8 cellular contexts compared by ENCODE assay signal in the genomic region with DNA sequence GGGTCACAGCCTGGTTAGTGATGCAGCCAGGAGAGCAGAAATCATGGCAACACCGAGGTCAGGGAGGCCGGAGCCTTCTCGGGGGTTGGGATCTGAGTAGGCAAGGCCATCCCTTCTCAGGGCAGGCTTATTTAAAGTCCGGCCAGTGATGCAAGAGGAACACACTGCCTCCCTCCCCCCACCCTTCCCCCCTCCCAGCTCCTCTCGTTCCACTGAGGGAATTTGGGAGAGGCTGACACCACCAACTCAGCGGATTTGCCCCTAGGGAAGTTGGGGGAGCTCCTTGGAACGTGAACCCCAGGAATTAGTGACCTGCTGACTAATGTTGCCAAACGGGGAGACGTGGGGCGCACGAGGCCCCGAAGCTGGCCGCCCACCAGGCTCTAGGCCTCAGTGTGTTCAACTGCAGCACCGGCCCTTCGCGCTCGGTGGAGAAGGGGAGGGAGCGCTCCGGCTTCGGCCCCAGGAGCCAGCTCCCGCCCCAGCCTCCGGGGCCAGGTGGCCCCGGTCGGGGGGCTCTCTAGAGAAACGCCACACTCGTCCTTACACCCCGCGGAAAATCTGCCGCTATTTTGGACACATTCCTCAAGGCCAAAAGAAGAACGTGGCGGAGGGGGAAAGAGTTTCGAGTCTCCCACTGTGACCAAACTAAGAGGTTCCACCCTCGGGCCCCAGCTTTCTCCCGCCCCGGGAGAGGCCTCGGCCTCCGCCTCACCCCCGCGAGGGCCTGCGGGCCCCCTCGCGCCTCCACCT. TPM values are rescaled to one million over a fixed set of nuclear protein-coding genes. Genes with fewer than 3 reads are reported as not detected.
DNase-seq lines count a peak whose midpoint lies in the region; ATAC-seq and TF ChIP-seq lines count a peak whose summit lies in the region.

No MANE protein-coding gene starts in this region.

- H3K27ac ChIP-seq in esophagus squamous epithelium: peak overlapping the region; percentile 99 to 100 (median 100)
- peak overlapping the region; percentile 94 for H3K27ac ChIP-seq in muscle layer of duodenum (ENCODE audit: low read length)
- H3K27ac ChIP-seq in urinary bladder (ENCODE audit: low read depth): peak overlapping the region; percentile 98

- CTCF ChIA-PET in activated CD8-positive, alpha-beta T cell treated with anti-CD3 and anti-CD28 coated beads for 36 hours (lab: Charles Lee): interaction anchor here (1.2 to 7.2 kb wide), 9 partner anchors 9 to 86 kb away, joined by 3 to 61 read pairs (median 16); a partner anchor contains a TSS

- H3K9me3 Mint-ChIP-seq in activated CD8-positive, alpha-beta T cell treated with anti-CD3 and anti-CD28 coated beads for 36 hours: no peaks in the 10 kb centered on the region

- TF ChIP-seq POLR2A in esophagus squamous epithelium (IDR thresholded peaks at IDR 0.05): peak in 2 of 4 donors; percentile 26 to 36

- H3K4me1 Mint-ChIP-seq in activated CD8-positive, alpha-beta T cell treated with anti-CD3 and anti-CD28 coated beads for 36 hours (ENCODE audit: low read depth): peaks cover 56% of the 10 kb centered on the region

- H3K9me3 ChIP-seq in esophagus squamous epithelium: no peaks in the 10 kb centered on the region
- H3K9me3 ChIP-seq in muscle layer of duodenum (ENCODE audit: control insufficient read depth in 1 of 2, low read length in 2 of 2): no peaks in the 10 kb centered on the region

- H3K36me3 ChIP-seq in esophagus squamous epithelium (no peaks in the 10 kb centered on the region), muscle layer of duodenum (ENCODE audit: control insufficient read depth in 1 of 2, insufficient read depth in 2 of 2, low read length in 2 of 2) (peaks cover 0 to 14% of the 10 kb centered on the region in 2 donors), urinary bladder (ENCODE audit: insufficient read depth) (no peaks in the 10 kb centered on the region)

- 0 to 1% methylated on average over 12 to 16 of the region's 42 CpGs for WGBS in esophagus squamous epithelium, 2 donors
- under 1% methylated on average over 42 of the region's 42 CpGs for WGBS in urinary bladder

- peak in 12 of 14 donors; percentile 40 to 82 (median 58) for DNase-seq in C1 segment of cervical spinal cord (lab: John Stamatoyannopoulos, UW)
- peak; percentile 81 for DNase-seq in HuH-7 (ENCODE audit: low spot score)
- peak; percentile 65 for DNase-seq in activated CD8-positive, alpha-beta T cell treated with anti-CD3 and anti-CD28 coated beads for 36 hours
- no peak for DNase-seq in esophagus squamous epithelium (lab: John Stamatoyannopoulos, UW)
- no peak for DNase-seq in NCI-H2171 treated with DMSO at 0.1 percent for 48 hours (lab: John Stamatoyannopoulos, UW)

- peak overlapping the region; percentile 92 for H3K27ac Mint-ChIP-seq in activated CD8-positive, alpha-beta T cell treated with anti-CD3 and anti-CD28 coated beads for 36 hours

- peak overlapping the region; percentile 92 to 100 (median 98) for H3K4me3 ChIP-seq in esophagus squamous epithelium
- peak overlapping the region; percentile 82 to 87 for H3K4me3 ChIP-seq in muscle layer of duodenum (ENCODE audit: low read depth in 1 of 2, low read length in 2 of 2)
- peak overlapping the region; percentile 97 for H3K4me3 ChIP-seq in urinary bladder (ENCODE audit: low read depth, low read length)

- intact Hi-C loops in activated CD8-positive, alpha-beta T cell treated with anti-CD3 and anti-CD28 coated beads for 36 hours (cut with micrococcal nuclease): no loop called here
- intact Hi-C loops in esophagus squamous epithelium (cut with DNase I): no loop called here

- no peak for TF ChIP-seq CTCF in activated CD8-positive, alpha-beta T cell treated with anti-CD3 and anti-CD28 coated beads for 36 hours (IDR thresholded peaks at IDR 0.05)
- no peak for TF ChIP-seq CTCF in esophagus squamous epithelium (IDR thresholded peaks at IDR 0.05)

- POLR2A ChIA-PET in activated CD8-positive, alpha-beta T cell treated with anti-CD3 and anti-CD28 coated beads for 36 hours (lab: Charles Lee): interaction anchor here (0.6 to 7.3 kb wide), 13 partner anchors 10 to 96 kb away, joined by 3 to 84 read pairs (median 4); a partner anchor contains a TSS

- H3K4me1 ChIP-seq in esophagus squamous epithelium (peaks cover 38 to 63% (median 46%) of the 10 kb centered on the region in 3 donors), muscle layer of duodenum (ENCODE audit: control insufficient read depth in 1 of 2, insufficient read depth in 2 of 2, low read length in 2 of 2) (peaks cover 37 to 41% of the 10 kb centered on the region in 2 donors), urinary bladder (ENCODE audit: insufficient read depth) (peaks cover 3% of the 10 kb centered on the region)

- ATAC-seq in GM19351 (IDR thresholded peaks at IDR 0.05; ENCODE audit: unreplicated experiment): peak; percentile 24
- ATAC-seq in activated CD8-positive, alpha-beta T cell treated with anti-CD3 and anti-CD28 coated beads for 36 hours: peak; percentile 29

- H3K4me3 Mint-ChIP-seq in activated CD8-positive, alpha-beta T cell treated with anti-CD3 and anti-CD28 coated beads for 36 hours: peak overlapping the region; percentile 81

- peaks cover 4% of the 10 kb centered on the region for H3K36me3 Mint-ChIP-seq in activated CD8-positive, alpha-beta T cell treated with anti-CD3 and anti-CD28 coated beads for 36 hours (ENCODE audit: low read depth)

- H3K27me3 Mint-ChIP-seq in activated CD8-positive, alpha-beta T cell treated with anti-CD3 and anti-CD28 coated beads for 36 hours: no peaks in the 10 kb centered on the region

- H3K27me3 ChIP-seq in esophagus squamous epithelium: no peaks in the 10 kb centered on the region
- H3K27me3 ChIP-seq in muscle layer of duodenum (ENCODE audit: low read depth, low read length): no peaks in the 10 kb centered on the region

RNA-seq across cellular contexts. Expression of a gene that starts 1.6 kb away (rescaled TPM):
- 10 to 100 TPM; 67.1 to 67.2 TPM for total RNA-seq in activated CD8-positive, alpha-beta T cell treated with anti-CD3 and anti-CD28 coated beads for 36 hours
- 100 to 1,000 TPM in 1 of 4 donors, 10 to 100 TPM in 3; 47.1 to 120 (median 71.7) TPM for total RNA-seq in esophagus squamous epithelium
- total RNA-seq in urinary bladder: 80.2 TPM
- 145 TPM for polyA plus RNA-seq in urinary bladder

RNA-seq across cellular contexts. Expression of a gene that starts 26.4 kb away (rescaled TPM):
- total RNA-seq in activated CD8-positive, alpha-beta T cell treated with anti-CD3 and anti-CD28 coated beads for 36 hours: under 1 TPM; 0.34 to 0.49 TPM
- 1 to 10 TPM; 1.9 to 3.4 (median 2.5) TPM for total RNA-seq in esophagus squamous epithelium
- 6.1 TPM for total RNA-seq in urinary bladder
- 2.7 TPM for polyA plus RNA-seq in urinary bladder

Comparison
In these comparisons a context has a peak if more than half of its experiments do, and no peak if none do; other contexts are left out.
1. DNase-seq: peak in C1 segment of cervical spinal cord (12 of 14), HuH-7 (single experiment) and activated CD8-positive, alpha-beta T cell treated with anti-CD3 and anti-CD28 coated beads for 36 hours (single experiment); none in esophagus squamous epithelium (single experiment) and NCI-H2171 treated with DMSO at 0.1 percent for 48 hours (single experiment).
2. Peak in every context shown above with its lines, with median percentiles within 50 percentile points of each other: H3K27ac ChIP-seq and H3K4me3 ChIP-seq.